ENCODE assay signal across 8 cellular contexts in the genomic region with DNA sequence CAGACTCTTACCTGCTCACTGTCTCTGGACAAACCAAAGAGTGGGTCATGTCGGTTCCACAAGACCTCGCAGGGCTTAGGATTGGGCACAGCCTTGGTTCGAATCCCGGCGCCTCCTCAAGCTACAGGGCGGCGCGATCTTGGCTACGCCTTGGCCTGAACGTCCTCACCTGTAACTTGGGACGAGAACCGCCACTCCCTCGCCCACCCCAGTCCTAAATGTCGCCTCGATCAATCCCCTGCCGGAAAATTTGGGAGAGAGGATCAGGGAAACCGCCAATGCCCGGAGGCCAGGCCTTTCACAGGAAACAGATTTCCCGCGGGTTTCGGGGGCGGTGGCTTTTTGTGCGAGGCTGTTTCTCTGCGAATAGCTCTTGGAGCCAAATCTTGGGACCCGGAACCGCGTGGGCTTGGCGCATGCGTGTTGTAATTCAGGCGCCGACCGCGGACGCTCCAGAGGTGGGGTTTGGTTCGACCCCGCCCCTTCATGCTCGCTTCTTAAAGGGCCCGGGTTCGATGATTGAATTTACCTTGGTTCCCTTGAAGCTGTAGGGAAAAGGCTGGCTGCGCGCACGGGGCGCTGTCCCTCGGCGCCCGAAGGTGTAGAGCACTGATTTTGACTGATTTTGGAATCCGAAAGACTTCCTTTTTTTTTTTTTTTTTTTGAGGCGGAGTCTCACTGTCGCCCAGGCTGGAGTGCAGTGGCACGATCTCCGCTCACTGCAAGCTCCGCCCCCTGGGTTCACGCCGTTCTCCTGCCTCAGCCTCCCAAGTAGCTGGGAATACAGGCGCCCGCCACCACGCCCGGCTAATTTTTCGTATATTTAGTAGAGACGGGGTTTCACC. TPM values are rescaled to one million over a fixed set of nuclear protein-coding genes. Genes with fewer than 3 reads are reported as not detected.
DNase-seq lines count a peak whose midpoint lies in the region; ATAC-seq and TF ChIP-seq lines count a peak whose summit lies in the region.

A gene with protein sequence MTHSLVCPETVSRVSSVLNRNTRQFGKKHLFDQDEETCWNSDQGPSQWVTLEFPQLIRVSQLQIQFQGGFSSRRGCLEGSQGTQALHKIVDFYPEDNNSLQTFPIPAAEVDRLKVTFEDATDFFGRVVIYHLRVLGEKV (minus strand): TSS at position 403 of the 845 bp plus-strand sequence. CDS start 354 bp downstream, at position 49.

- peaks cover 5% of the 10 kb centered on the region for H3K36me3 Mint-ChIP-seq in activated naive CD8-positive, alpha-beta T cell treated with anti-CD3 and anti-CD28 coated beads, Interleukin-2, amount 10 ng/mL, durations not matched to agents 7 days and 5 days
- H3K36me3 Mint-ChIP-seq in glutamatergic neuron (ENCODE audit: unreplicated experiment) = no peaks in the 10 kb centered on the region
- peaks cover 9% of the 10 kb centered on the region for H3K36me3 Mint-ChIP-seq in osteocyte (ENCODE audit: unreplicated experiment)

- peak; percentile 91 for ATAC-seq in activated naive CD8-positive, alpha-beta T cell treated with anti-CD3 and anti-CD28 coated beads, Interleukin-2, amount 10 ng/mL, durations not matched to agents 7 days and 5 days (ENCODE audit: low read depth)

- peak within 1 kb of the TSS; percentile 84 for H3K27ac ChIP-seq in thymus (ENCODE audit: low read depth)

- peaks cover 21% of the 10 kb centered on the region for H3K4me1 Mint-ChIP-seq in activated naive CD8-positive, alpha-beta T cell treated with anti-CD3 and anti-CD28 coated beads, Interleukin-2, amount 10 ng/mL, durations not matched to agents 7 days and 5 days
- H3K4me1 Mint-ChIP-seq in glutamatergic neuron (ENCODE audit: low read depth, unreplicated experiment) (peaks cover 13% of the 10 kb centered on the region), osteocyte (ENCODE audit: unreplicated experiment) (peaks cover 13% of the 10 kb centered on the region)

- H3K9me3 ChIP-seq in thymus (ENCODE audit: control insufficient read depth) = no peaks in the 10 kb centered on the region

- H3K27me3 ChIP-seq in thymus (ENCODE audit: control insufficient read depth, insufficient read depth) = no peaks in the 10 kb centered on the region

- H3K27me3 Mint-ChIP-seq in activated naive CD8-positive, alpha-beta T cell treated with anti-CD3 and anti-CD28 coated beads, Interleukin-2, amount 10 ng/mL, durations not matched to agents 7 days and 5 days = peaks cover 2% of the 10 kb centered on the region
- peaks cover 16% of the 10 kb centered on the region for H3K27me3 Mint-ChIP-seq in glutamatergic neuron (ENCODE audit: unreplicated experiment)
- peaks cover 7% of the 10 kb centered on the region for H3K27me3 Mint-ChIP-seq in osteocyte (ENCODE audit: unreplicated experiment)

- H3K4me3 ChIP-seq in thymus (ENCODE audit: low read length) = peak within 1 kb of the TSS; percentile 72

- DNase-seq in ELF-1 (ENCODE audit: low read depth, low spot score) (peak; percentile 88), HEK293T (ENCODE audit: extremely low spot score) (peak; percentile 96), NCI-H128 (lab: John Stamatoyannopoulos, UW; ENCODE audit: unreplicated experiment) (peak; percentile 67), SW 1271 (lab: John Stamatoyannopoulos, UW) (peak; percentile 65 to 92), glutamatergic neuron (peak; percentile 79), osteocyte (ENCODE audit: extremely low spot score, unreplicated experiment) (peak; percentile 95)
- DNase-seq in activated naive CD8-positive, alpha-beta T cell treated with anti-CD3 and anti-CD28 coated beads, Interleukin-2, amount 10 ng/mL, durations not matched to agents 7 days and 5 days = peak; percentile 93

- TF ChIP-seq CTCF in glutamatergic neuron (IDR thresholded peaks at IDR 0.05; ENCODE audit: partially characterized antibody, unreplicated experiment) (no peak), osteocyte (IDR thresholded peaks at IDR 0.05) (no peak)

- peak within 1 kb of the TSS; percentile 84 for H3K27ac Mint-ChIP-seq in activated naive CD8-positive, alpha-beta T cell treated with anti-CD3 and anti-CD28 coated beads, Interleukin-2, amount 10 ng/mL, durations not matched to agents 7 days and 5 days
- H3K27ac Mint-ChIP-seq in glutamatergic neuron (ENCODE audit: unreplicated experiment) (no peak within 1 kb of the TSS), osteocyte (ENCODE audit: unreplicated experiment) (peak within 1 kb of the TSS; percentile 87)

- H3K4me3 Mint-ChIP-seq in activated naive CD8-positive, alpha-beta T cell treated with anti-CD3 and anti-CD28 coated beads, Interleukin-2, amount 10 ng/mL, durations not matched to agents 7 days and 5 days = peak within 1 kb of the TSS; percentile 90
- peak within 1 kb of the TSS; percentile 84 for H3K4me3 Mint-ChIP-seq in glutamatergic neuron (ENCODE audit: unreplicated experiment)
- peak within 1 kb of the TSS; percentile 90 for H3K4me3 Mint-ChIP-seq in osteocyte (ENCODE audit: unreplicated experiment)

- H3K9me3 Mint-ChIP-seq in activated naive CD8-positive, alpha-beta T cell treated with anti-CD3 and anti-CD28 coated beads, Interleukin-2, amount 10 ng/mL, durations not matched to agents 7 days and 5 days = peaks cover 2% of the 10 kb centered on the region
- peaks cover 6% of the 10 kb centered on the region for H3K9me3 Mint-ChIP-seq in glutamatergic neuron (ENCODE audit: unreplicated experiment)
- H3K9me3 Mint-ChIP-seq in osteocyte (ENCODE audit: unreplicated experiment) = no peaks in the 10 kb centered on the region

- peaks cover 21% of the 10 kb centered on the region for H3K36me3 ChIP-seq in thymus (ENCODE audit: control insufficient read depth, insufficient read depth)

- peaks cover 9% of the 10 kb centered on the region for H3K4me1 ChIP-seq in thymus (ENCODE audit: control insufficient read depth, insufficient read depth, low read length)

- POLR2A ChIA-PET in HEK293T (lab: Yijun Ruan, JAX) = interaction anchor here (0.6 to 3.6 kb wide), 12 partner anchors 9 to 202 kb away, joined by 3 to 46 read pairs (median 4); a partner anchor contains a TSS
- POLR2A ChIA-PET in activated naive CD8-positive, alpha-beta T cell treated with anti-CD3 and anti-CD28 coated beads, Interleukin-2, amount 10 ng/mL, durations not matched to agents 7 days and 5 days (lab: Charles Lee) = interaction anchor here (0.5 to 2.9 kb wide), 12 partner anchors 10 to 1439 kb away, joined by 3 to 58 read pairs (median 3); a partner anchor contains a TSS

- WGBS in thymus = 7% methylated on average over 60 of the region's 60 CpGs

- CTCF ChIA-PET in HEK293T (lab: Yijun Ruan, JAX) = interaction anchor here (0.6 to 1.4 kb wide), 7 partner anchors 10 to 374 kb away, joined by 3 to 10 read pairs (median 3); no protein-coding TSS in a partner anchor

TF ChIP-seq in HEK293T, 16 proteins besides CTCF, POLR2A, EP300 and RAD21:
- peak; percentile 96 for TF ChIP-seq L3MBTL2 (conservative IDR thresholded peaks at IDR 0.05)
- peak; percentile 94 for TF ChIP-seq ZNF384 (IDR thresholded peaks at IDR 0.05)
- TF ChIP-seq CTBP1 (IDR thresholded peaks at IDR 0.05; ENCODE audit: borderline replicate concordance) = no peak
- peak; percentile 34; the same call in 1 of the 2 replicates for TF ChIP-seq ELF4 (IDR thresholded peaks at IDR 0.05)
- TF ChIP-seq NFRKB (IDR thresholded peaks at IDR 0.05) = no peak
- TF ChIP-seq FOXA1 (IDR thresholded peaks at IDR 0.05) = no peak
- TF ChIP-seq FOXM1 (IDR thresholded peaks at IDR 0.05; ENCODE audit: borderline replicate concordance) = no peak
TF ChIP-seq in HEK293T: peak in this region for 3.

RNA-seq across cellular contexts. Expression of the gene that starts here (rescaled TPM):
- 10 to 100 TPM; 29.1 to 32.9 TPM for total RNA-seq in activated naive CD8-positive, alpha-beta T cell treated with anti-CD3 and anti-CD28 coated beads, Interleukin-2, amount 10 ng/mL, durations not matched to agents 7 days and 5 days
- total RNA-seq in glutamatergic neuron (ENCODE audit: unreplicated experiment) = 5.5 TPM
- 11.6 and 11.7 TPM in 2 replicates for total RNA-seq in osteocyte
- 20.1 TPM for polyA plus RNA-seq in thymus

Comparison
In these comparisons a context has a peak if more than half of its experiments do, and no peak if none do; other contexts are left out.
1. Peak in every context shown above with its lines: DNase-seq, ATAC-seq, H3K4me3 ChIP-seq and H3K27ac ChIP-seq.